Comparison of ENCODE assay signal across 1 cellular context in the genomic region with DNA sequence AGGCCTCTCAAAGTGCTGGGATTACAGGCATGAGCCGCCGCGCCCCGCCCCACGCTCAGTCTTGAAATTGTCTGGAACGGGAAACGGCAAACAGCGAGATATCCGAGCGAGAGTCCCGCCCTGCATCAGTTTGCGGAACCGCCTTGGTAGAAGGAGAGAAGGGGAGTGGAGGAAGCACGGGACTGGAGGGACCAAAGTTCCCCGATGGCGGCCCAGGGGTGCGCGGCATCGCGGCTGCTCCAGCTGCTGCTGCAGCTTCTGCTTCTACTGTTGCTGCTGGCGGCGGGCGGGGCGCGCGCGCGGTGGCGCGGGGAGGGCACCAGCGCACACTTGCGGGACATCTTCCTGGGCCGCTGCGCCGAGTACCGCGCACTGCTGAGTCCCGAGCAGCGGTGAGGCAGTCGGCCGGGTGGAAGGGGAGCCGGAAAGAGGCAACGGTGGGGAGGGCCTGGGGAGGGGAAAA.
TF ChIP-seq lines count a peak whose summit lies in the region.

A gene with protein sequence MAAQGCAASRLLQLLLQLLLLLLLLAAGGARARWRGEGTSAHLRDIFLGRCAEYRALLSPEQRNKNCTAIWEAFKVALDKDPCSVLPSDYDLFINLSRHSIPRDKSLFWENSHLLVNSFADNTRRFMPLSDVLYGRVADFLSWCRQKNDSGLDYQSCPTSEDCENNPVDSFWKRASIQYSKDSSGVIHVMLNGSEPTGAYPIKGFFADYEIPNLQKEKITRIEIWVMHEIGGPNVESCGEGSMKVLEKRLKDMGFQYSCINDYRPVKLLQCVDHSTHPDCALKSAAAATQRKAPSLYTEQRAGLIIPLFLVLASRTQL (plus strand): TSS at position 125 of the 463 bp plus-strand sequence. CDS start 80 bp downstream, at position 205.

TF ChIP-seq in endothelial cell of umbilical vein, 7 proteins besides CTCF, POLR2A, EP300 and RAD21 (continued from another document):
- no peak for TF ChIP-seq EZH2 (IDR thresholded peaks at IDR 0.05; ENCODE audit: borderline replicate concordance, low read depth, low read length, severe bottlenecking)
TF ChIP-seq in endothelial cell of umbilical vein: peak in this region for 0.
